In the genomic region with DNA sequence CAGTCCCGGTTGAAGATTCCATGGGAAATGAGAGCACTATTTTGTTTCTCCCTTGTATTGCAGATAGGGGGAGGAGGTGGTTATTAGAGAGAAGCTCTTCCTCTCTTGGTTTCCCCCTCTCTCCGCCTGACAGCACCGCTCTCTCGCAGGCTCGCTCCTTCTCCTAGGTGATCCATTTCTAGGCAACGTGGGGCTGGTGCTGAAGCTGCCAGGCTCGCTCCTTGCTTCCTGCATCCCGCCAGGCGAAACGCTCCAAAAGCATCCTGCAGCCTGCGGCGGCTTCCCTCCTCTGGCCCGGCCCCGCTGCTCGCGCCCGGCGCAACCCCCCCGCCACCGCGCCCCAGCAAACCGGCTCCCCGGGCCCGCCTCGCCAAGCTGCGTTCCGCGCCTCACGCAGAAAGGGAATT, we compare ENCODE assay signal across 9 cellular contexts. TPM values are rescaled to one million over a fixed set of nuclear protein-coding genes. Genes with fewer than 3 reads are reported as not detected.
DNase-seq lines count a peak whose midpoint lies in the region; ATAC-seq and TF ChIP-seq lines count a peak whose summit lies in the region.
"Had no signal": no experiment of that assay in that cellular context is flagged by ENCODE, and none has a peak within 500 bp of the region (broad histone marks: within the 10 kb centered on the region; RNA-seq: fewer than 3 reads in every experiment).

A gene (plus strand): TSS at position 346 of the 407 bp plus-strand sequence.

- no peaks in the 10 kb centered on the region for H3K9me3 Mint-ChIP-seq in WTC11

- no CpG with 5 or more reads among the region's 29 CpGs for WGBS in iPS DF 6.9 (ENCODE audit: insufficient coverage, insufficient read length)

- DNase-seq in WTC11 (ENCODE audit: low spot score) (peak; percentile 83), iPS DF 6.9 (ENCODE audit: low read depth, low spot score) (no peak), activated gamma-delta T cell (lab: John Stamatoyannopoulos, UW) (no peak), ureter (ENCODE audit: low spot score) (no peak)
- no peak for DNase-seq in activated naive CD4-positive, alpha-beta T cell treated with anti-CD3 and anti-CD28 coated beads, Interleukin-2, amount 50 U/mL, for 16 hours

- no peaks in the 10 kb centered on the region for H3K27me3 Mint-ChIP-seq in WTC11 (ENCODE audit: low read depth)

- H3K36me3 ChIP-seq in HUES6 (ENCODE audit: control insufficient read depth, insufficient read depth, low read length) (no peaks in the 10 kb centered on the region), iPS DF 6.9 (ENCODE audit: control insufficient read depth, insufficient read depth, low read length) (no peaks in the 10 kb centered on the region), subcutaneous abdominal adipose tissue (ENCODE audit: control insufficient read depth in 5 of 5, insufficient read depth in 5 of 5, low read length in 5 of 5) (no peaks in the 10 kb centered on the region)

- POLR2A ChIA-PET in WTC11 (lab: Charles Lee) = interaction anchor here (0.7 to 2.0 kb wide), 3 partner anchors 25 to 50 kb away, joined by 3 to 5 read pairs (median 4); no protein-coding TSS in a partner anchor

- peaks cover 55% of the 10 kb centered on the region for H3K4me1 Mint-ChIP-seq in WTC11

- H3K27ac ChIP-seq in HUES6 (ENCODE audit: low read depth, low read length) (no peak within 1 kb of the TSS; the same call in 1 of the 2 replicates), iPS DF 6.9 (ENCODE audit: low read length) (no peak within 1 kb of the TSS), subcutaneous abdominal adipose tissue (ENCODE audit: low read depth, low read length) (no peak within 1 kb of the TSS)

- H3K9me3 ChIP-seq in HUES6 (ENCODE audit: control insufficient read depth, insufficient read depth, low read depth, low read length) (no peaks in the 10 kb centered on the region), iPS DF 6.9 (ENCODE audit: control insufficient read depth, insufficient read depth, low read length) (no peaks in the 10 kb centered on the region), subcutaneous abdominal adipose tissue (ENCODE audit: control insufficient read depth in 5 of 5, low read length in 5 of 5) (no peaks in the 10 kb centered on the region)

- peak within 1 kb of the TSS; percentile 93 for H3K4me3 Mint-ChIP-seq in WTC11

- peaks cover 40% of the 10 kb centered on the region for H3K4me1 ChIP-seq in HUES6 (ENCODE audit: control insufficient read depth, insufficient read depth, low read length)
- no peaks in the 10 kb centered on the region; the same call in 1 of the 2 replicates for H3K4me1 ChIP-seq in iPS DF 6.9 (ENCODE audit: control insufficient read depth, insufficient read depth, low read length)
- peaks cover 2 to 27% (median 26%) of the 10 kb centered on the region in 5 donors for H3K4me1 ChIP-seq in subcutaneous abdominal adipose tissue (ENCODE audit: control insufficient read depth in 5 of 5, insufficient read depth in 5 of 5, low read length in 5 of 5)

- H3K4me3 ChIP-seq in HUES6 (ENCODE audit: low read depth, low read length) (peak within 1 kb of the TSS; percentile 95), iPS DF 6.9 (ENCODE audit: low read length) (peak within 1 kb of the TSS; percentile 73; the same call in 1 of the 2 replicates), subcutaneous abdominal adipose tissue (ENCODE audit: low read depth in 1 of 5, low read length in 5 of 5) (peak within 1 kb of the TSS in 4 of 5 donors; percentile 29 to 50 (median 40))

- TF ChIP-seq CTCF in WTC11 (IDR thresholded peaks at IDR 0.05) = no peak

- CTCF ChIA-PET in WTC11 (lab: Charles Lee) = interaction anchor here (1.0 to 2.0 kb wide), 6 partner anchors 13 to 159 kb away, joined by 3 to 6 read pairs (median 4); no protein-coding TSS in a partner anchor

- H3K27me3 ChIP-seq in HUES6 (ENCODE audit: control insufficient read depth, insufficient read depth, low read length) (peaks cover 7% of the 10 kb centered on the region; the same call in 1 of the 2 replicates), iPS DF 6.9 (ENCODE audit: control insufficient read depth, insufficient read depth, low read length) (no peaks in the 10 kb centered on the region), subcutaneous abdominal adipose tissue (ENCODE audit: control insufficient read depth in 5 of 5, insufficient read depth in 4 of 5, low read length in 5 of 5) (peaks cover 17 to 39% (median 21%) of the 10 kb centered on the region in 5 donors)

- H3K27ac Mint-ChIP-seq in WTC11 = peak within 1 kb of the TSS; percentile 90

- H3K9ac ChIP-seq in HUES6 (ENCODE audit: low read length) = peak within 1 kb of the TSS; percentile 86
- no peak within 1 kb of the TSS for H3K9ac ChIP-seq in subcutaneous abdominal adipose tissue (ENCODE audit: low read length in 5 of 5)

- H3K36me3 Mint-ChIP-seq in WTC11 = no peaks in the 10 kb centered on the region

- ATAC-seq in WTC11 (peak; percentile 61), HG03354 (IDR thresholded peaks at IDR 0.05; ENCODE audit: poor library complexity, severe bottlenecking, unreplicated experiment) (no peak)

TF ChIP-seq in WTC11, 78 proteins besides CTCF, POLR2A, EP300 and RAD21 (continues in another document):
- TF ChIP-seq, protein P1, sequence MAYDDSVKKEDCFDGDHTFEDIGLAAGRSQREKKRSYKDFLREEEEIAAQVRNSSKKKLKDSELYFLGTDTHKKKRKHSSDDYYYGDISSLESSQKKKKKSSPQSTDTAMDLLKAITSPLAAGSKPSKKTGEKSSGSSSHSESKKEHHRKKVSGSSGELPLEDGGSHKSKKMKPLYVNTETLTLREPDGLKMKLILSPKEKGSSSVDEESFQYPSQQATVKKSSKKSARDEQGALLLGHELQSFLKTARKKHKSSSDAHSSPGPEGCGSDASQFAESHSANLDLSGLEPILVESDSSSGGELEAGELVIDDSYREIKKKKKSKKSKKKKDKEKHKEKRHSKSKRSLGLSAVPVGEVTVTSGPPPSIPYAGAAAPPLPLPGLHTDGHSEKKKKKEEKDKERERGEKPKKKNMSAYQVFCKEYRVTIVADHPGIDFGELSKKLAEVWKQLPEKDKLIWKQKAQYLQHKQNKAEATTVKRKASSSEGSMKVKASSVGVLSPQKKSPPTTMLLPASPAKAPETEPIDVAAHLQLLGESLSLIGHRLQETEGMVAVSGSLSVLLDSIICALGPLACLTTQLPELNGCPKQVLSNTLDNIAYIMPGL (CRISPR knock-in tag; IDR thresholded peaks at IDR 0.05) = 0 out of 2 replicates have a peak, but pooled peaks have one; percentile 63
- TF ChIP-seq ELF4 (CRISPR knock-in tag; IDR thresholded peaks at IDR 0.05; ENCODE audit: low read depth) = no peak
- TF ChIP-seq, protein P2, sequence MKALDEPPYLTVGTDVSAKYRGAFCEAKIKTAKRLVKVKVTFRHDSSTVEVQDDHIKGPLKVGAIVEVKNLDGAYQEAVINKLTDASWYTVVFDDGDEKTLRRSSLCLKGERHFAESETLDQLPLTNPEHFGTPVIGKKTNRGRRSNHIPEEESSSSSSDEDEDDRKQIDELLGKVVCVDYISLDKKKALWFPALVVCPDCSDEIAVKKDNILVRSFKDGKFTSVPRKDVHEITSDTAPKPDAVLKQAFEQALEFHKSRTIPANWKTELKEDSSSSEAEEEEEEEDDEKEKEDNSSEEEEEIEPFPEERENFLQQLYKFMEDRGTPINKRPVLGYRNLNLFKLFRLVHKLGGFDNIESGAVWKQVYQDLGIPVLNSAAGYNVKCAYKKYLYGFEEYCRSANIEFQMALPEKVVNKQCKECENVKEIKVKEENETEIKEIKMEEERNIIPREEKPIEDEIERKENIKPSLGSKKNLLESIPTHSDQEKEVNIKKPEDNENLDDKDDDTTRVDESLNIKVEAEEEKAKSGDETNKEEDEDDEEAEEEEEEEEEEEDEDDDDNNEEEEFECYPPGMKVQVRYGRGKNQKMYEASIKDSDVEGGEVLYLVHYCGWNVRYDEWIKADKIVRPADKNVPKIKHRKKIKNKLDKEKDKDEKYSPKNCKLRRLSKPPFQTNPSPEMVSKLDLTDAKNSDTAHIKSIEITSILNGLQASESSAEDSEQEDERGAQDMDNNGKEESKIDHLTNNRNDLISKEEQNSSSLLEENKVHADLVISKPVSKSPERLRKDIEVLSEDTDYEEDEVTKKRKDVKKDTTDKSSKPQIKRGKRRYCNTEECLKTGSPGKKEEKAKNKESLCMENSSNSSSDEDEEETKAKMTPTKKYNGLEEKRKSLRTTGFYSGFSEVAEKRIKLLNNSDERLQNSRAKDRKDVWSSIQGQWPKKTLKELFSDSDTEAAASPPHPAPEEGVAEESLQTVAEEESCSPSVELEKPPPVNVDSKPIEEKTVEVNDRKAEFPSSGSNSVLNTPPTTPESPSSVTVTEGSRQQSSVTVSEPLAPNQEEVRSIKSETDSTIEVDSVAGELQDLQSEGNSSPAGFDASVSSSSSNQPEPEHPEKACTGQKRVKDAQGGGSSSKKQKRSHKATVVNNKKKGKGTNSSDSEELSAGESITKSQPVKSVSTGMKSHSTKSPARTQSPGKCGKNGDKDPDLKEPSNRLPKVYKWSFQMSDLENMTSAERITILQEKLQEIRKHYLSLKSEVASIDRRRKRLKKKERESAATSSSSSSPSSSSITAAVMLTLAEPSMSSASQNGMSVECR (CRISPR knock-in tag; IDR thresholded peaks at IDR 0.05; ENCODE audit: borderline replicate concordance) = peak; percentile 74; the same call in 1 of the 2 replicates
- TF ChIP-seq TP53 (CRISPR knock-in tag; IDR thresholded peaks at IDR 0.05) = no peak
- TF ChIP-seq FOXP1 (CRISPR knock-in tag; IDR thresholded peaks at IDR 0.05; ENCODE audit: borderline replicate concordance) = peak; percentile 78; the same call in 1 of the 2 replicates
- TF ChIP-seq, protein P3, sequence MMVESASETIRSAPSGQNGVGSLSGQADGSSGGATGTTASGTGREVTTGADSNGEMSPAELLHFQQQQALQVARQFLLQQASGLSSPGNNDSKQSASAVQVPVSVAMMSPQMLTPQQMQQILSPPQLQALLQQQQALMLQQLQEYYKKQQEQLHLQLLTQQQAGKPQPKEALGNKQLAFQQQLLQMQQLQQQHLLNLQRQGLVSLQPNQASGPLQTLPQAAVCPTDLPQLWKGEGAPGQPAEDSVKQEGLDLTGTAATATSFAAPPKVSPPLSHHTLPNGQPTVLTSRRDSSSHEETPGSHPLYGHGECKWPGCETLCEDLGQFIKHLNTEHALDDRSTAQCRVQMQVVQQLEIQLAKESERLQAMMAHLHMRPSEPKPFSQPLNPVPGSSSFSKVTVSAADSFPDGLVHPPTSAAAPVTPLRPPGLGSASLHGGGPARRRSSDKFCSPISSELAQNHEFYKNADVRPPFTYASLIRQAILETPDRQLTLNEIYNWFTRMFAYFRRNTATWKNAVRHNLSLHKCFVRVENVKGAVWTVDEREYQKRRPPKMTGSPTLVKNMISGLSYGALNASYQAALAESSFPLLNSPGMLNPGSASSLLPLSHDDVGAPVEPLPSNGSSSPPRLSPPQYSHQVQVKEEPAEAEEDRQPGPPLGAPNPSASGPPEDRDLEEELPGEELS (CRISPR knock-in tag; IDR thresholded peaks at IDR 0.05) = 0 out of 2 replicates have a peak, but pooled peaks have one; percentile 24
- TF ChIP-seq ZNF317 (CRISPR knock-in tag; IDR thresholded peaks at IDR 0.05; ENCODE audit: borderline replicate concordance, low read depth) = no peak
- TF ChIP-seq RELA (CRISPR knock-in tag; IDR thresholded peaks at IDR 0.05; ENCODE audit: borderline replicate concordance) = no peak
- TF ChIP-seq TEAD1 (CRISPR knock-in tag; IDR thresholded peaks at IDR 0.05) = 0 out of 2 replicates have a peak, but pooled peaks have one; percentile 62
- TF ChIP-seq ZNF416 (CRISPR knock-in tag; IDR thresholded peaks at IDR 0.05) = no peak
- no peak for TF ChIP-seq CBFB (CRISPR knock-in tag; IDR thresholded peaks at IDR 0.05; ENCODE audit: low read depth)
- no peak for TF ChIP-seq CREM (CRISPR knock-in tag; IDR thresholded peaks at IDR 0.05)

RNA-seq across cellular contexts. Expression of the gene that starts here (rescaled TPM):
- total RNA-seq in WTC11 (2021) = 24.6 to 26.8 TPM (median 25.5 TPM) in 3 replicates
- 0.05 TPM for total RNA-seq in ureter
- total RNA-seq: HT1080 had no signal

Comparison
In these comparisons a context has a peak if more than half of its experiments do, and no peak if none do; other contexts are left out.
1. RNA of the gene that starts here (total RNA-seq): 24.6 to 26.8 TPM in WTC11; 0.05 TPM in ureter (single experiment); every median in the first group is over 10 times any median in the second.
2. H3K4me3 ChIP-seq: peak in every context shown above with its lines; median percentile 95 in HUES6; 73 in iPS DF 6.9; 40 in subcutaneous abdominal adipose tissue.